23 cellular contexts compared by ENCODE assay signal in the genomic region with DNA sequence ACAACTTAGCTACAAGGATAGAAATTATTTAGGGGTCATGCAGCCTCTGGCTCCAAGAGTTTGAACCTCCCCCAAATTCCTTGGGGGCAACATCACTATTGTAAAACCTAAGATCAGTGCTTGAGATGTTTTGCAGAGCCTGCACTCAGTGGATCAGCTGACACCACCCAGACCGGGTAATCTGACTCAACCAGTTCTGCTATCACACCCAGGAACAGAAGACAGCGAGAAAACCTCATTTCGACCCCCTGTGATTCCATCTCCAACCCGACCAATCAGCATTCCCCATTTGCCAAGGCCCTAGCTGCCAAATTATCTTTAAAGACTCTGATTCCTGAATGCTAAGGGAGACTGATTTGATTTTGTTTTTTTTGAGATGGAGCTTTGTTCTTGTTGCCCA. TPM values are rescaled to one million over a fixed set of nuclear protein-coding genes. Genes with fewer than 3 reads are reported as not detected.
DNase-seq lines count a peak whose midpoint lies in the region; ATAC-seq, FAIRE-seq and TF ChIP-seq lines count a peak whose summit lies in the region.
"Had no signal": no experiment of that assay in that cellular context is flagged by ENCODE, and none has a peak within 500 bp of the region (broad histone marks: within the 10 kb centered on the region; RNA-seq: fewer than 3 reads in every experiment).

No MANE protein-coding gene starts in this region.

- H3K4me1 ChIP-seq in HEK293 (ENCODE audit: control insufficient read depth, insufficient read depth, low read length) (no peaks in the 10 kb centered on the region; the same call in 1 of the 2 replicates), K562 (replicated peaks in 1 of 2; ENCODE audit: control insufficient read depth in 2 of 2, insufficient read depth in 2 of 2, low read length in 2 of 2) (peaks cover 24 to 32% of the 10 kb centered on the region in 2 experiments), mesenchymal stem cell (ENCODE audit: control insufficient read depth, insufficient read depth, low read depth, low read length) (peaks cover 8% of the 10 kb centered on the region), smooth muscle cell (ENCODE audit: low read depth) (no peaks in the 10 kb centered on the region), SK-N-SH (ENCODE audit: control insufficient read depth in 1 of 2, insufficient read depth in 2 of 2, low read depth in 1 of 2, low read length in 1 of 2) (peaks cover 0 to 19% of the 10 kb centered on the region in 2 experiments; a peak in 2 of 4 replicates)

- H3K79me1 ChIP-seq in mesenchymal stem cell (replicated peaks; ENCODE audit: low read length, poor library complexity, severe bottlenecking), result no peaks in the 10 kb centered on the region

- H2BK15ac ChIP-seq in mesenchymal stem cell (ENCODE audit: low read depth, poor library complexity, severe bottlenecking), result no peak overlapping the region

- H3K9ac ChIP-seq in K562 (ENCODE audit: insufficient read depth in 1 of 2, low read depth in 2 of 2, low read length in 2 of 2), result no peak overlapping the region
- peak overlapping the region; percentile 50 for H3K9ac ChIP-seq in mesenchymal stem cell (ENCODE audit: low read length)
- H3K9ac ChIP-seq in smooth muscle cell (ENCODE audit: low read depth), result no peak overlapping the region
- no peak overlapping the region for H3K9ac ChIP-seq in SK-N-SH

- no peak overlapping the region for H4K91ac ChIP-seq in mesenchymal stem cell (ENCODE audit: low read length)

- no peak overlapping the region for H3K14ac ChIP-seq in mesenchymal stem cell (ENCODE audit: low read length in 2 of 2)

- peak in 1 of 4 experiments; percentile 64 for DNase-seq in K562 (ENCODE audit: extremely low read depth in 1 of 4, low spot score in 3 of 4)
- no peak for DNase-seq in mesenchymal stem cell
- DNase-seq in smooth muscle cell (lab: John Stamatoyannopoulos, UW; ENCODE audit: unreplicated experiment), result no peak
- DNase-seq in SK-N-SH, result no peak
- DNase-seq: activated CD4-positive, alpha-beta T cell treated with anti-CD3 and anti-CD28 coated beads for 1 hour; activated CD8-positive, alpha-beta memory T cell treated with anti-CD3 and anti-CD28 coated beads, Interleukin-2, amount 10 ng/mL, durations not matched to agents 7 days and 5 days; activated naive CD8-positive, alpha-beta T cell treated with anti-CD3 and anti-CD28 coated beads for 36 hours; CD8-positive, alpha-beta T cell; dermis blood vessel endothelial cell; gastrocnemius medialis; KG1; mucosa of descending colon; NCI-H2171; NCI-H526; right cardiac atrium; stimulated activated CD4-positive, alpha-beta T cell treated with anti-CD3 and anti-CD28 coated beads, Interleukin-15, amount 100 ng/mL, for 24 hours had no signal

- 1% methylated on average over 4 of the region's 4 CpGs for WGBS in K562 (ENCODE audit: insufficient coverage, low coverage, missing lambda C conversion rate)
- WGBS in mesenchymal stem cell, result 15% methylated on average over 1 of the region's 4 CpGs
- WGBS in smooth muscle cell (ENCODE audit: low lambda C conversion rate), result 7% methylated on average over 4 of the region's 4 CpGs
- 49% methylated on average over 3 of the region's 4 CpGs for WGBS in SK-N-SH (ENCODE audit: low lambda C conversion rate)

- no peaks in the 10 kb centered on the region; the same call in 1 of the 2 replicates for H4K20me1 ChIP-seq in K562 (replicated peaks; ENCODE audit: control insufficient read depth, insufficient read depth, low read length)
- H4K20me1 ChIP-seq in smooth muscle cell (ENCODE audit: low read depth), result no peaks in the 10 kb centered on the region
- H4K20me1 ChIP-seq in SK-N-SH (ENCODE audit: insufficient read depth), result no peaks in the 10 kb centered on the region

- in situ Hi-C loops in K562 (cut with MboI), result loop anchor here (5.0 kb wide), 1 partner anchor 394 kb away; no protein-coding TSS in a partner anchor

- H2AFZ ChIP-seq in K562 (ENCODE audit: low read depth, low read length), result no peak overlapping the region
- no peak overlapping the region for H2AFZ ChIP-seq in mesenchymal stem cell (ENCODE audit: low read depth, low read length)
- H2AFZ ChIP-seq in smooth muscle cell (ENCODE audit: low read depth), result no peak overlapping the region
- no peak overlapping the region for H2AFZ ChIP-seq in SK-N-SH (ENCODE audit: low read depth)

- no peak overlapping the region for H4K8ac ChIP-seq in mesenchymal stem cell (ENCODE audit: low read length)

- H3K27ac ChIP-seq in HEK293 (ENCODE audit: extremely low read depth, low read depth, low read length) (no peak overlapping the region), K562 (ENCODE audit: extremely low read depth, low read depth, low read length) (no peak overlapping the region), mesenchymal stem cell (ENCODE audit: low read length, poor library complexity, severe bottlenecking) (no peak overlapping the region), smooth muscle cell (ENCODE audit: low read depth) (peak overlapping the region; percentile 73), SK-N-SH (ENCODE audit: low read depth in 2 of 2, low read length in 1 of 2) (no peak overlapping the region)
- H3K27ac ChIP-seq: RWPE1 had no signal

- no peaks in the 10 kb centered on the region for H3K9me1 ChIP-seq in K562 (ENCODE audit: control insufficient read depth, insufficient read depth, low read length)

- H3F3A ChIP-seq in smooth muscle cell (ENCODE audit: low read depth), result peaks cover 26% of the 10 kb centered on the region
- H3F3A ChIP-seq in SK-N-SH (replicated peaks; ENCODE audit: insufficient read depth), result peaks cover 6% of the 10 kb centered on the region

- no peak overlapping the region for H3K23ac ChIP-seq in mesenchymal stem cell (ENCODE audit: low read length in 2 of 2)

- no peak for TF ChIP-seq POLR2A in K562 (conservative IDR thresholded peaks at IDR 0.05)

- POLR2A ChIA-PET in HEK293 (lab: Yijun Ruan, JAX) (no interaction called here), K562 (lab: Yijun Ruan, JAX) (interaction anchor here (0.6 to 1.1 kb wide), 3 partner anchors 182 to 252 kb away, joined by 3 read pairs; no protein-coding TSS in a partner anchor), SK-N-SH (lab: Yijun Ruan, JAX) (interaction anchor here (0.6 kb wide), 1 partner anchor 73 kb away, joined by 4 read pairs; no protein-coding TSS in a partner anchor)

- TF ChIP-seq CTCF in HEK293 (tag by site-specific recombination; IDR thresholded peaks at IDR 0.05) (no peak), K562 (IDR thresholded peaks at IDR 0.05 in 2 of 3, conservative IDR thresholded peaks at IDR 0.05 in 1 of 3; ENCODE audit: insufficient read depth in 2 of 3, low read depth in 1 of 3, low read length in 3 of 3) (0 out of 6 replicates have a peak, but pooled peaks of 1 of the 3 experiments have one; percentile 1), smooth muscle cell (IDR thresholded peaks at IDR 0.05; ENCODE audit: borderline replicate concordance, insufficient read depth, poor library complexity, severe bottlenecking) (no peak), SK-N-SH (IDR thresholded peaks at IDR 0.05) (no peak)

- no peaks in the 10 kb centered on the region for H3K9me3 ChIP-seq in HEK293 (ENCODE audit: control insufficient read depth, insufficient read depth, low read depth, low read length)
- H3K9me3 ChIP-seq in K562 (replicated peaks; ENCODE audit: control insufficient read depth, insufficient read depth, low read depth, low read length), result no peaks in the 10 kb centered on the region
- H3K9me3 ChIP-seq in mesenchymal stem cell (ENCODE audit: control insufficient read depth, low read length), result no peaks in the 10 kb centered on the region
- no peaks in the 10 kb centered on the region for H3K9me3 ChIP-seq in smooth muscle cell (replicated peaks; ENCODE audit: low read depth)
- no peaks in the 10 kb centered on the region for H3K9me3 ChIP-seq in SK-N-SH
- H3K9me3 ChIP-seq: gastrocnemius medialis, mucosa of descending colon, thoracic aorta had no signal

- H3K18ac ChIP-seq in mesenchymal stem cell (ENCODE audit: low read depth in 1 of 2, low read length in 2 of 2), result no peak overlapping the region

- intact Hi-C loops in K562 (cut with micrococcal nuclease), result loop anchor here (5.0 kb wide), 3 partner anchors 319 to 424 kb away; a partner anchor contains a TSS

- H3K4me3 ChIP-seq in HEK293 (ENCODE audit: low read depth, low read length) (no peak overlapping the region), K562 (no peak overlapping the region), mesenchymal stem cell (ENCODE audit: insufficient read depth in 1 of 2, low read depth in 1 of 2, low read length in 2 of 2) (no peak overlapping the region), smooth muscle cell (no peak overlapping the region), SK-N-SH (ENCODE audit: low read depth in 2 of 2, low read length in 1 of 2) (no peak overlapping the region)
- H3K4me3 ChIP-seq: gastrocnemius medialis, mucosa of descending colon, thoracic aorta had no signal

- no peak overlapping the region for H2BK120ac ChIP-seq in mesenchymal stem cell (ENCODE audit: low read depth, low read length)

- H3K4ac ChIP-seq in mesenchymal stem cell (ENCODE audit: low read depth in 1 of 2, low read length in 2 of 2), result no peak overlapping the region

- ATAC-seq in K562 (no peak), GM18907 (IDR thresholded peaks at IDR 0.05; ENCODE audit: unreplicated experiment) (no peak), HG03457 (IDR thresholded peaks at IDR 0.05; ENCODE audit: unreplicated experiment) (no peak)
- ATAC-seq: activated CD8-positive, alpha-beta memory T cell treated with anti-CD3 and anti-CD28 coated beads, Interleukin-2, amount 10 ng/mL, durations not matched to agents 7 days and 5 days; CD8-positive, alpha-beta T cell; gastrocnemius medialis; mucosa of descending colon; right cardiac atrium had no signal

- H2BK12ac ChIP-seq in mesenchymal stem cell (ENCODE audit: low read length in 2 of 2), result no peak overlapping the region

- H3K79me2 ChIP-seq in K562 (ENCODE audit: control insufficient read depth, insufficient read depth, low read length) (no peaks in the 10 kb centered on the region), smooth muscle cell (ENCODE audit: low read depth) (no peaks in the 10 kb centered on the region), SK-N-SH (ENCODE audit: insufficient read depth) (no peaks in the 10 kb centered on the region)

- H3K27me3 ChIP-seq in K562 (ENCODE audit: control insufficient read depth in 2 of 2, insufficient read depth in 2 of 2, low read length in 2 of 2) (peaks cover 15 to 28% of the 10 kb centered on the region in 2 experiments; a peak in 4 of 5 replicates), mesenchymal stem cell (ENCODE audit: control insufficient read depth in 1 of 2, insufficient read depth in 1 of 2, low read length in 2 of 2) (peaks cover 8 to 12% of the 10 kb centered on the region in 2 experiments), smooth muscle cell (ENCODE audit: low read depth) (no peaks in the 10 kb centered on the region), SK-N-SH (ENCODE audit: insufficient read depth) (no peaks in the 10 kb centered on the region)
- H3K27me3 ChIP-seq: gastrocnemius medialis had no signal

- H2AK5ac ChIP-seq in mesenchymal stem cell (ENCODE audit: low read length, severe bottlenecking), result no peak overlapping the region

- FAIRE-seq in K562 (lab: Jason Lieb, UNC), result peak; percentile 78
- FAIRE-seq: GM12892, H1 had no signal

- CTCF ChIA-PET in HEK293 (lab: Yijun Ruan, JAX) (interaction anchor here (0.6 to 2.1 kb wide), 5 partner anchors 18 to 175 kb away, joined by 3 to 9 read pairs (median 4); no protein-coding TSS in a partner anchor), K562 (lab: Yijun Ruan, JAX; ENCODE audit: low intra/inter-chr PET ratio) (no interaction called here), SK-N-SH (lab: Yijun Ruan, JAX) (interaction anchor here (1.0 to 2.1 kb wide), 6 partner anchors 10 to 225 kb away, joined by 3 to 6 read pairs (median 4); no protein-coding TSS in a partner anchor)

- TF ChIP-seq EP300 in K562 (IDR thresholded peaks at IDR 0.05; ENCODE audit: low read length) (no peak; the same call in 1 of the 2 replicates), SK-N-SH (IDR thresholded peaks at IDR 0.05; ENCODE audit: borderline replicate concordance in 1 of 2, low read depth in 1 of 2, low read length in 1 of 2) (no peak)

- no peak for TF ChIP-seq RAD21 in K562 (CRISPR knock-in tag; conservative IDR thresholded peaks at IDR 0.05 in 1 of 2, IDR thresholded peaks at IDR 0.05 in 1 of 2)
- TF ChIP-seq RAD21 in SK-N-SH (IDR thresholded peaks at IDR 0.05; ENCODE audit: low read length), result no peak

- H3K36me3 ChIP-seq in HEK293 (ENCODE audit: control insufficient read depth in 2 of 2, insufficient read depth in 1 of 2, low read length in 2 of 2), result no peaks in the 10 kb centered on the region
- no peaks in the 10 kb centered on the region for H3K36me3 ChIP-seq in K562 (ENCODE audit: control insufficient read depth, insufficient read depth, low read length)
- H3K36me3 ChIP-seq in mesenchymal stem cell (ENCODE audit: control insufficient read depth in 1 of 2, insufficient read depth in 2 of 2, low read depth in 1 of 2, low read length in 2 of 2), result no peaks in the 10 kb centered on the region
- no peaks in the 10 kb centered on the region for H3K36me3 ChIP-seq in smooth muscle cell (ENCODE audit: low read depth)
- no peaks in the 10 kb centered on the region for H3K36me3 ChIP-seq in SK-N-SH (replicated peaks in 1 of 2; ENCODE audit: control insufficient read depth in 1 of 2, insufficient read depth in 2 of 2, low read length in 1 of 2)
- H3K36me3 ChIP-seq: gastrocnemius medialis, thoracic aorta had no signal

- no peaks in the 10 kb centered on the region for H3K9me2 ChIP-seq in SK-N-SH

- BruUV-seq in K562 (replicated peaks; lab: Mats Ljungman, UMichigan), result no TSS peak

- H3K4me2 ChIP-seq in K562 (ENCODE audit: insufficient read depth, low read length) (no peak overlapping the region), mesenchymal stem cell (ENCODE audit: low read length, poor library complexity, severe bottlenecking) (no peak overlapping the region), smooth muscle cell (peak overlapping the region; percentile 60), SK-N-SH (no peak overlapping the region)

- no peak overlapping the region for H2BK5ac ChIP-seq in mesenchymal stem cell (ENCODE audit: low read depth, low read length, poor library complexity, severe bottlenecking)

RNA-seq across cellular contexts. Expression of a gene that starts 5.2 kb away (rescaled TPM):
- not detected in 2 replicates for total RNA-seq in K562 (2011; cell fraction: chromatin; rRNA removed; ENCODE audit: low replicate concordance)
- total RNA-seq in K562 (2011; cell fraction: nucleolus; rRNA removed), result not detected in 2 replicates
- total RNA-seq in K562 (2011; cell fraction: nucleoplasm; rRNA removed), result not detected in 2 replicates
- total RNA-seq in K562 (2014; rRNA removed) (not detected in 2 replicates), K562 (2014; rRNA removed; fragmentation: Illumina TruSeq; extraction: Trizol) (not detected in 2 replicates), K562 (2015; rRNA removed; fragmentation: Illumina TruSeq; extraction: Trizol) (not detected in 2 replicates), K562 (2021) (not detected in 2 replicates), smooth muscle cell (not detected in 2 replicates)
- polyA plus RNA-seq in K562 (2011; rRNA removed) (not detected in 2 replicates), K562 (2014; fragmentation: Illumina TruSeq; extraction: Trizol) (not detected in 2 replicates), K562 (2014; fragmentation: Nextera tagmentation; extraction: Ambion mirVana) (not detected), K562 (2014; rRNA removed) (not detected in 2 replicates), smooth muscle cell (0.13 and 0.43 TPM in 2 replicates), SK-N-SH (2012; rRNA removed) (0.02 and 0.05 TPM in 2 replicates)
- not detected in 2 replicates for polyA plus RNA-seq in K562 (2011; cell fraction: cytosol; rRNA removed)
- not detected in 2 replicates for polyA plus RNA-seq in K562 (2011; cell fraction: nucleus; rRNA removed)
- 0.20 and 0.22 TPM in 2 replicates for polyA plus RNA-seq in K562 (2012)
- polyA minus RNA-seq in K562 (2011; rRNA and poly(A)+ RNA removed), result not detected in 2 replicates
- not detected in 2 replicates for polyA minus RNA-seq in K562 (2011; cell fraction: cytosol; rRNA and poly(A)+ RNA removed)
- not detected in 2 replicates for polyA minus RNA-seq in K562 (2011; cell fraction: nucleus; rRNA and poly(A)+ RNA removed)
- not detected for polyA plus RNA-seq in mesenchymal stem cell (2013, experiment 1 of 2)
- 0.01 TPM for polyA plus RNA-seq in mesenchymal stem cell (2013, experiment 2 of 2)
- 0.03 TPM in 1 of 2 replicates, not detected in the other for polyA plus RNA-seq in SK-N-SH (2012; cell fraction: cytosol; rRNA removed)
- not detected in 2 replicates for polyA plus RNA-seq in SK-N-SH (2012; cell fraction: nucleus; rRNA removed)
- total RNA-seq: activated CD8-positive, alpha-beta memory T cell treated with anti-CD3 and anti-CD28 coated beads, Interleukin-2, amount 10 ng/mL, durations not matched to agents 7 days and 5 days; activated naive CD8-positive, alpha-beta T cell treated with anti-CD3 and anti-CD28 coated beads for 36 hours; CD8-positive, alpha-beta T cell; H1 had no signal

RNA-seq across cellular contexts. Expression of a gene that starts 39.8 kb away (rescaled TPM):
- 0.95 TPM in 1 of 2 replicates, not detected in the other for total RNA-seq in K562 (2011; cell fraction: chromatin; rRNA removed; ENCODE audit: low replicate concordance)
- total RNA-seq in K562 (2011; cell fraction: nucleolus; rRNA removed), result 0.17 and 0.66 TPM in 2 replicates
- total RNA-seq in K562 (2011; cell fraction: nucleoplasm; rRNA removed), result 0.38 TPM in 1 of 2 replicates, not detected in the other
- total RNA-seq in K562 (2014; rRNA removed), result 0.78 and 1.0 TPM in 2 replicates
- 0.33 and 0.35 TPM in 2 replicates for total RNA-seq in K562 (2014; rRNA removed; fragmentation: Illumina TruSeq; extraction: Trizol)
- 0.19 and 0.36 TPM in 2 replicates for total RNA-seq in K562 (2015; rRNA removed; fragmentation: Illumina TruSeq; extraction: Trizol)
- 0.53 and 0.83 TPM in 2 replicates for total RNA-seq in K562 (2021)
- polyA plus RNA-seq in K562 (2011; rRNA removed), result 0.45 and 0.64 TPM in 2 replicates
- 0.81 and 0.88 TPM in 2 replicates for polyA plus RNA-seq in K562 (2011; cell fraction: cytosol; rRNA removed)
- 0.71 and 0.73 TPM in 2 replicates for polyA plus RNA-seq in K562 (2011; cell fraction: nucleus; rRNA removed)
- polyA plus RNA-seq in K562 (2012), result 0.59 and 0.89 TPM in 2 replicates
- polyA plus RNA-seq in K562 (2014; fragmentation: Illumina TruSeq; extraction: Trizol), result 0.26 and 0.45 TPM in 2 replicates
- polyA plus RNA-seq in K562 (2014; fragmentation: Nextera tagmentation; extraction: Ambion mirVana), result not detected
- 0.36 and 1.2 TPM in 2 replicates for polyA plus RNA-seq in K562 (2014; rRNA removed)
- 0.48 and 0.53 TPM in 2 replicates for polyA minus RNA-seq in K562 (2011; rRNA and poly(A)+ RNA removed)
- polyA minus RNA-seq in K562 (2011; cell fraction: cytosol; rRNA and poly(A)+ RNA removed), result 0.95 and 2.6 TPM in 2 replicates
- 1.1 TPM in 2 replicates for polyA minus RNA-seq in K562 (2011; cell fraction: nucleus; rRNA and poly(A)+ RNA removed)
- 19.6 TPM for polyA plus RNA-seq in mesenchymal stem cell (2013, experiment 1 of 2)
- polyA plus RNA-seq in mesenchymal stem cell (2013, experiment 2 of 2), result 19.5 TPM
- 113 and 145 TPM in 2 replicates for total RNA-seq in smooth muscle cell
- 144 and 249 TPM in 2 replicates for polyA plus RNA-seq in smooth muscle cell
- polyA plus RNA-seq in SK-N-SH (2012; rRNA removed), result 8.5 and 13.8 TPM in 2 replicates
- polyA plus RNA-seq in SK-N-SH (2012; cell fraction: cytosol; rRNA removed), result 8.0 and 9.7 TPM in 2 replicates
- polyA plus RNA-seq in SK-N-SH (2012; cell fraction: nucleus; rRNA removed), result 7.3 and 8.3 TPM in 2 replicates
